Comparison of ENCODE assay signal across 8 cellular contexts in genomic region chr9:21802418-21803000, GRCh38. TPM values are rescaled to one million over a fixed set of nuclear protein-coding genes. Genes with fewer than 3 reads are reported as not detected.
DNase-seq lines count a peak whose midpoint lies in the region; ATAC-seq, FAIRE-seq and TF ChIP-seq lines count a peak whose summit lies in the region.

TSS of gene MTAP (plus strand) at chr9:21802636. CDS start at chr9:21802749, 113 bp downstream.

- in situ Hi-C loops in GM12878 (cut with MboI), result no loop called here

- peaks cover 0 to 8% of the 10 kb centered on the region in 2 experiments; a peak in 1 of 4 replicates for H3K36me3 ChIP-seq in GM12878 (ENCODE audit: control insufficient read depth in 2 of 2, insufficient read depth in 2 of 2, low read length in 1 of 2)
- no peaks in the 10 kb centered on the region; the same call in 1 of the 2 replicates for H3K36me3 ChIP-seq in iPS DF 6.9 (ENCODE audit: control insufficient read depth, insufficient read depth, low read length)
- peaks cover 0 to 4% (median 0%) of the 10 kb centered on the region in 4 donors for H3K36me3 ChIP-seq in sigmoid colon

- FAIRE-seq in GM12892 (lab: Jason Lieb, UNC), result peak; percentile 84
- peak; percentile 13 for FAIRE-seq in GM12878 (lab: Jason Lieb, UNC)

- SMC1A ChIA-PET in GM12878 (lab: Charles Lee; ENCODE audit: uncharacterized antibody, unreplicated experiment), result interaction anchor here (0.8 to 1.8 kb wide), 2 partner anchors 50 to 206 kb away, joined by 3 to 8 read pairs; no protein-coding TSS in a partner anchor

- TF ChIP-seq POLR2A in GM12892 (IDR thresholded peaks at IDR 0.05; ENCODE audit: low read depth, low read length) (peak; percentile 58; the same call in 1 of the 2 replicates), GM12878 (IDR thresholded peaks at IDR 0.05; ENCODE audit: low read depth, low read length) (peak; percentile 90), sigmoid colon (IDR thresholded peaks at IDR 0.05) (peak; percentile 74 to 81)

- H3K9ac ChIP-seq in GM12878 (ENCODE audit: control insufficient read depth, insufficient read depth, low read length), result peak within 1 kb of the TSS; percentile 73

- DNase-seq in GM12892 (ENCODE audit: insufficient read length) (peak; percentile 61), NCI-H146 (lab: John Stamatoyannopoulos, UW) (peak; percentile 98), GM12878 (ENCODE audit: low read depth, low spot score) (peak; percentile 36), iPS DF 6.9 (ENCODE audit: low read depth, low spot score) (peak; percentile 79), sigmoid colon (peak; percentile 97), NOMO-1 treated with dmso at 0.1 percent for 144 hours (lab: John Stamatoyannopoulos, UW; ENCODE audit: unreplicated experiment) (no peak)
- DNase-seq in T-helper 2 cell treated with Interferon-gamma antibody and Interleukin-4, amounts not matched to agents 5 μg/mL and 100 μg/mL, for 36 hours (ENCODE audit: low spot score), result peak; percentile 76

- no TSS peak for BruUV-seq in GM12878 (replicated peaks; lab: Mats Ljungman, UMichigan)

- H3K4me3 ChIP-seq in GM12878 (peak within 1 kb of the TSS; percentile 84), iPS DF 6.9 (ENCODE audit: low read length) (peak within 1 kb of the TSS; percentile 99), sigmoid colon (peak within 1 kb of the TSS; percentile 58 to 88 (median 78))

- peaks cover 22% of the 10 kb centered on the region for H3K27me3 Mint-ChIP-seq in T-helper 2 cell treated with Interferon-gamma antibody and Interleukin-4, amounts not matched to agents 5 μg/mL and 100 μg/mL, for 36 hours (ENCODE audit: low read depth)

- peaks cover 27% of the 10 kb centered on the region for H3K4me1 Mint-ChIP-seq in T-helper 2 cell treated with Interferon-gamma antibody and Interleukin-4, amounts not matched to agents 5 μg/mL and 100 μg/mL, for 36 hours (ENCODE audit: low read depth)

- 3% methylated on average over 38 of the region's 48 CpGs for WGBS in GM12878 (ENCODE audit: insufficient coverage, insufficient replicate concordance, low lambda C conversion rate, missing lambda C conversion rate)
- whole genome bisulfite sequencing in iPS DF 6.9 (ENCODE audit: insufficient coverage, insufficient read length), result no CpG with 5 or more reads among the region's 48 CpGs
- 0% methylated on average over 48 of the region's 48 CpGs for WGBS in sigmoid colon, 2 donors

- H3K27ac Mint-ChIP-seq in T-helper 2 cell treated with Interferon-gamma antibody and Interleukin-4, amounts not matched to agents 5 μg/mL and 100 μg/mL, for 36 hours, result peak within 1 kb of the TSS; percentile 98

- TF ChIP-seq EP300 in GM12878 (IDR thresholded peaks at IDR 0.05; ENCODE audit: borderline replicate concordance in 1 of 2, control insufficient read depth in 1 of 2, low read depth in 2 of 2, low read length in 2 of 2) (no peak), sigmoid colon (IDR thresholded peaks at IDR 0.05) (no peak)

- CTCF ChIA-PET in GM12878 (lab: Yijun Ruan, JAX), result interaction anchor here (0.9 to 3.3 kb wide), 3 partner anchors 10 to 567 kb away, joined by 3 to 15 read pairs (median 6); no protein-coding TSS in a partner anchor

- POLR2A ChIA-PET in GM12878 (lab: Charles Lee), result no interaction called here

- TF ChIP-seq RAD21 in GM12878 (IDR thresholded peaks at IDR 0.05; ENCODE audit: insufficient read depth, low read depth, low read length), result no peak

- intact Hi-C loops in GM12878 (cut with micrococcal nuclease; ENCODE audit: unreplicated experiment), result no loop called here
- intact Hi-C loops in sigmoid colon (cut with DNase I), result loop anchor here (5.0 to 10.0 kb wide), 2 partner anchors 470 to 1118 kb away; partner anchors contain the start of gene FOCAD

- peaks cover 17% of the 10 kb centered on the region for H3K36me3 Mint-ChIP-seq in T-helper 2 cell treated with Interferon-gamma antibody and Interleukin-4, amounts not matched to agents 5 μg/mL and 100 μg/mL, for 36 hours (ENCODE audit: low read depth)

- no peak for TF ChIP-seq CTCF in GM12878 (IDR thresholded peaks at IDR 0.05 in 2 of 3, conservative IDR thresholded peaks at IDR 0.05 in 1 of 3; ENCODE audit: control insufficient read depth in 2 of 3, extremely low read depth in 1 of 3, insufficient read depth in 1 of 3, low read depth in 3 of 3, low read length in 3 of 3)
- TF ChIP-seq CTCF in sigmoid colon (IDR thresholded peaks at IDR 0.05), result no peak

- peaks cover 40% of the 10 kb centered on the region for H3K79me2 ChIP-seq in GM12878 (ENCODE audit: control insufficient read depth, insufficient read depth, low read length)

- H3K27me3 ChIP-seq in GM12878 (replicated peaks in 1 of 2; ENCODE audit: control insufficient read depth in 2 of 2, insufficient read depth in 2 of 2, low read length in 1 of 2), result peaks cover 0 to 9% of the 10 kb centered on the region in 2 experiments; a peak in 2 of 4 replicates
- H3K27me3 ChIP-seq in iPS DF 6.9 (ENCODE audit: control insufficient read depth, insufficient read depth, low read length), result no peaks in the 10 kb centered on the region
- no peaks in the 10 kb centered on the region for H3K27me3 ChIP-seq in sigmoid colon

- H3K27ac ChIP-seq in GM12878 (ENCODE audit: control insufficient read depth, insufficient read depth), result peak within 1 kb of the TSS; percentile 65
- H3K27ac ChIP-seq in iPS DF 6.9 (ENCODE audit: low read length), result no peak within 1 kb of the TSS
- peak within 1 kb of the TSS; percentile 91 to 94 (median 93) for H3K27ac ChIP-seq in sigmoid colon

- H3K4me2 ChIP-seq in GM12878 (ENCODE audit: control insufficient read depth, insufficient read depth), result peak within 1 kb of the TSS; percentile 98

- RAD21 ChIA-PET in GM12878 (lab: Charles Lee; ENCODE audit: unreplicated experiment), result interaction anchor here (0.6 to 1.3 kb wide), 3 partner anchors 9 to 206 kb away, joined by 3 to 4 read pairs (median 3); no protein-coding TSS in a partner anchor

- peak; percentile 95 for ATAC-seq in HG02798 (IDR thresholded peaks at IDR 0.05; ENCODE audit: poor library complexity, unreplicated experiment)
- ATAC-seq in GM12878, result peak; percentile 93

- H4K20me1 ChIP-seq in GM12878 (ENCODE audit: control insufficient read depth, insufficient read depth), result no peaks in the 10 kb centered on the region; the same call in 1 of the 2 replicates

- H3K4me1 ChIP-seq in GM12878 (ENCODE audit: control insufficient read depth, insufficient read depth, low read length) (peaks cover 21% of the 10 kb centered on the region), iPS DF 6.9 (ENCODE audit: control insufficient read depth, insufficient read depth, low read length) (peaks cover 2% of the 10 kb centered on the region; the same call in 1 of the 2 replicates), sigmoid colon (peaks cover 0 to 49% (median 33%) of the 10 kb centered on the region in 4 donors)

- peak within 1 kb of the TSS; percentile 95 for H2AFZ ChIP-seq in GM12878 (ENCODE audit: control insufficient read depth, low read depth, low read length)

- H3K4me3 Mint-ChIP-seq in T-helper 2 cell treated with Interferon-gamma antibody and Interleukin-4, amounts not matched to agents 5 μg/mL and 100 μg/mL, for 36 hours, result peak within 1 kb of the TSS; percentile 99

- no peaks in the 10 kb centered on the region for H3K9me3 Mint-ChIP-seq in T-helper 2 cell treated with Interferon-gamma antibody and Interleukin-4, amounts not matched to agents 5 μg/mL and 100 μg/mL, for 36 hours

- no peaks in the 10 kb centered on the region for H3K9me3 ChIP-seq in GM12878 (replicated peaks; ENCODE audit: control insufficient read depth, insufficient read depth, low read length)
- no peaks in the 10 kb centered on the region for H3K9me3 ChIP-seq in iPS DF 6.9 (ENCODE audit: control insufficient read depth, insufficient read depth, low read length)
- H3K9me3 ChIP-seq in sigmoid colon, result no peaks in the 10 kb centered on the region

TF ChIP-seq in GM12878, 131 proteins besides CTCF, POLR2A, EP300 and RAD21 (continues in another document):
- 0 out of 2 replicates have a peak, but pooled peaks have one; percentile 39 for TF ChIP-seq FOXM1 (IDR thresholded peaks at IDR 0.05; ENCODE audit: low read depth, low read length)
- TF ChIP-seq NBN (IDR thresholded peaks at IDR 0.05), result 0 out of 2 replicates have a peak, but pooled peaks have one; percentile 35
- no peak for TF ChIP-seq ZNF207 (IDR thresholded peaks at IDR 0.05; ENCODE audit: borderline replicate concordance)
- TF ChIP-seq TAF1 (IDR thresholded peaks at IDR 0.05; ENCODE audit: borderline replicate concordance, low read depth, low read length), result peak; percentile 48; the same call in 1 of the 2 replicates
- TF ChIP-seq E2F4 (IDR thresholded peaks at IDR 0.05; ENCODE audit: low read depth, low read length), result peak; percentile 86
- TF ChIP-seq EZH2 (IDR thresholded peaks at IDR 0.05; ENCODE audit: borderline replicate concordance, control insufficient read depth, low read depth, low read length), result no peak
- TF ChIP-seq CHD4 (IDR thresholded peaks at IDR 0.05), result no peak
- no peak for TF ChIP-seq STAT1 (conservative IDR thresholded peaks at IDR 0.05)

RNA-seq across cellular contexts. Expression of gene MTAP, which starts in this region (rescaled TPM):
- 7.1 TPM for polyA plus RNA-seq in GM12892 (2012; ENCODE audit: missing spikeins)
- 39.5 and 41.3 TPM in 2 replicates for total RNA-seq in GM12878 (2013; cell fraction: nucleolus; rRNA removed)
- total RNA-seq in GM12878 (2014; rRNA removed), result 16.4 and 19.1 TPM in 2 replicates
- 22.8 and 24.1 TPM in 2 replicates for total RNA-seq in GM12878 (2014; rRNA removed; fragmentation: Illumina TruSeq; extraction: Trizol)
- 29.9 and 30.0 TPM in 2 replicates for total RNA-seq in GM12878 (2021)
- 5.2 TPM for polyA plus RNA-seq in GM12878 (2011; ENCODE audit: low read depth)
- 20.8 and 21.4 TPM in 2 replicates for polyA plus RNA-seq in GM12878 (2011; rRNA removed)
- 10.3 and 13.3 TPM in 2 replicates for polyA plus RNA-seq in GM12878 (2011; cell fraction: cytosol; rRNA removed)
- 16.0 and 21.4 TPM in 2 replicates for polyA plus RNA-seq in GM12878 (2011; cell fraction: nucleus; rRNA removed)
- 8.5 and 10.3 TPM in 2 replicates for polyA plus RNA-seq in GM12878 (2012)
- 23.8 and 32.6 TPM in 2 replicates for polyA plus RNA-seq in GM12878 (2014; fragmentation: Illumina TruSeq; extraction: Trizol)
- polyA plus RNA-seq in GM12878 (2014; fragmentation: Nextera tagmentation; extraction: Ambion mirVana), result 10 to 100 TPM; 19.3 to 19.9 TPM
- polyA plus RNA-seq in GM12878 (2014; rRNA removed), result 11.2 and 17.1 TPM in 2 replicates
- polyA plus RNA-seq in GM12878 (2016; fragmentation: Nextera tagmentation; extraction: Ambion mirVana), result 10 to 100 TPM; 26.2 to 29.9 TPM
- 21.5 and 31.1 TPM in 2 replicates for polyA minus RNA-seq in GM12878 (2011; rRNA and poly(A)+ RNA removed)
- polyA minus RNA-seq in GM12878 (2011; cell fraction: cytosol; rRNA and poly(A)+ RNA removed), result 5.6 and 7.4 TPM in 2 replicates
- polyA minus RNA-seq in GM12878 (2011; cell fraction: nucleus; rRNA and poly(A)+ RNA removed), result 21.6 and 39.5 TPM in 2 replicates
- 10 to 100 TPM; 19.9 to 28.5 (median 23.7) TPM for total RNA-seq in sigmoid colon
- 10 to 100 TPM in 1 of 3 donors, 1 to 10 TPM in 2; 7.6 to 13.5 (median 7.8) TPM for polyA plus RNA-seq in sigmoid colon
